ENCODE assay signal across 1 cellular context in the genomic region with DNA sequence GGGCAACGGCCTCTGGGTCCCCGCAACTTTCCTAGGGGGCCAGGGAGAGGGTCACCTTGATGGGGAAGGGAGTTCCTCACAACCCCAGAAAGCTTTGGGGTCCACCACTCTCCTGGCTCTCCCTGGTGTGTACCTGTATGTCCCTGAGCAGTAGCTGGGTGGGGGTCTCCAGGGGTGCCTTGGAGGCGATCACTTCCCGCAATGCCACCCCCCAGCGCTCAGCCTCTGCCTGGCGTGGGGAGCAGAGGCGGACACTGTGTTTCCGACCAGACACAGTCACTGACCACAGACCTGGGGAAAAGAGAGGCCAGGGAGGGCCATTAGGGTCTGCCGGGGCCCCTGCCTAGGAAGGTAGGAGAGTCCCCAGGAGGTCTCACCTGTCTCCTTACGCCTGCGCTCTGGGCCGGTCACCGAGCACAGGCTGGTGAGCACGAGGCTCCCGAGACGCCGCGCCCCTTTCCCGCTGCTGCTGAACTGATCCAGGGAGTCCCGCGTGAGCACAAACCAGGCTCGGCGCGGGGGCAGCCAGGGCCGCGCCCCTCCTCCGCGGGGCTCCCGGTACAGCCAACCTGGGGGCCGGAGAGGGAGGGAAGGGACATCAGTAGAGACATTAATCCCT.
TF ChIP-seq lines count a peak whose summit lies in the region.

No MANE protein-coding gene starts in this region.

TF ChIP-seq in H1, 55 proteins besides CTCF, POLR2A, EP300 and RAD21:
- TF ChIP-seq, protein P1, sequence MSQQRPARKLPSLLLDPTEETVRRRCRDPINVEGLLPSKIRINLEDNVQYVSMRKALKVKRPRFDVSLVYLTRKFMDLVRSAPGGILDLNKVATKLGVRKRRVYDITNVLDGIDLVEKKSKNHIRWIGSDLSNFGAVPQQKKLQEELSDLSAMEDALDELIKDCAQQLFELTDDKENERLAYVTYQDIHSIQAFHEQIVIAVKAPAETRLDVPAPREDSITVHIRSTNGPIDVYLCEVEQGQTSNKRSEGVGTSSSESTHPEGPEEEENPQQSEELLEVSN (IDR thresholded peaks at IDR 0.05): peak; percentile 63; the same call in 1 of the 2 replicates
- no peak for TF ChIP-seq SAP30 (IDR thresholded peaks at IDR 0.05; ENCODE audit: insufficient read depth, insufficient replicate concordance, low read length)
- TF ChIP-seq CREB1 (IDR thresholded peaks at IDR 0.05): no peak
- no peak for TF ChIP-seq TEAD4 (IDR thresholded peaks at IDR 0.05; ENCODE audit: low read depth, low read length)
- no peak for TF ChIP-seq CBX8 (IDR thresholded peaks at IDR 0.05; ENCODE audit: borderline replicate concordance, low read depth, low read length)
